12 cellular contexts compared by ENCODE assay signal in genomic region chr11:133228406-133229330, GRCh38.
DNase-seq lines count a peak whose midpoint lies in the region; ATAC-seq, FAIRE-seq and TF ChIP-seq lines count a peak whose summit lies in the region.
"Had no signal": no experiment of that assay in that cellular context is flagged by ENCODE, and none has a peak within 500 bp of the region (broad histone marks: within the 10 kb centered on the region; RNA-seq: fewer than 3 reads in every experiment).

No MANE protein-coding gene starts in this region.

- CTCF ChIA-PET in CD8-positive, alpha-beta T cell (lab: Charles Lee) = no interaction called here

- H3K27ac ChIP-seq in left ventricle myocardium inferior (replicated peaks) = no peak overlapping the region
- H3K27ac ChIP-seq in CD8-positive, alpha-beta T cell (ENCODE audit: low read depth, low read length) = no peak overlapping the region

- H3K27me3 Mint-ChIP-seq in CD8-positive, alpha-beta T cell (ENCODE audit: low read depth) = peaks cover 5% of the 10 kb centered on the region
- H3K27me3 Mint-ChIP-seq in activated naive CD8-positive, alpha-beta T cell treated with anti-CD3 and anti-CD28 coated beads, Interleukin-2, amount 50 U/mL, for 24 hours = peaks cover 3% of the 10 kb centered on the region

- no peaks in the 10 kb centered on the region for H3K4me1 Mint-ChIP-seq in CD8-positive, alpha-beta T cell (ENCODE audit: low read depth)
- no peaks in the 10 kb centered on the region for H3K4me1 Mint-ChIP-seq in activated naive CD8-positive, alpha-beta T cell treated with anti-CD3 and anti-CD28 coated beads, Interleukin-2, amount 50 U/mL, for 24 hours

- no peaks in the 10 kb centered on the region for H3K36me3 Mint-ChIP-seq in CD8-positive, alpha-beta T cell
- H3K36me3 Mint-ChIP-seq in activated naive CD8-positive, alpha-beta T cell treated with anti-CD3 and anti-CD28 coated beads, Interleukin-2, amount 50 U/mL, for 24 hours (ENCODE audit: low read depth) = no peaks in the 10 kb centered on the region

- ATAC-seq in CD8-positive, alpha-beta T cell = no peak
- ATAC-seq in GM19023 (IDR thresholded peaks at IDR 0.05; ENCODE audit: unreplicated experiment) = no peak
- ATAC-seq in activated naive CD8-positive, alpha-beta T cell treated with anti-CD3 and anti-CD28 coated beads, Interleukin-2, amount 50 U/mL, for 24 hours = no peak

- H3K36me3 ChIP-seq in H7 (replicated peaks; ENCODE audit: control insufficient read depth, insufficient read depth, low read length) (no peaks in the 10 kb centered on the region), left ventricle myocardium inferior (no peaks in the 10 kb centered on the region)
- H3K36me3 ChIP-seq in CD8-positive, alpha-beta T cell (ENCODE audit: insufficient read depth, low read length) = no peaks in the 10 kb centered on the region

- H3K9me3 ChIP-seq in left ventricle myocardium inferior (replicated peaks) = peaks cover 7% of the 10 kb centered on the region
- H3K9me3 ChIP-seq in CD8-positive, alpha-beta T cell (ENCODE audit: low read length) = no peaks in the 10 kb centered on the region

- H3K4me3 Mint-ChIP-seq in CD8-positive, alpha-beta T cell = no peak overlapping the region
- no peak overlapping the region for H3K4me3 Mint-ChIP-seq in activated naive CD8-positive, alpha-beta T cell treated with anti-CD3 and anti-CD28 coated beads, Interleukin-2, amount 50 U/mL, for 24 hours

- no peaks in the 10 kb centered on the region for H3K9me3 Mint-ChIP-seq in CD8-positive, alpha-beta T cell
- H3K9me3 Mint-ChIP-seq in activated naive CD8-positive, alpha-beta T cell treated with anti-CD3 and anti-CD28 coated beads, Interleukin-2, amount 50 U/mL, for 24 hours = no peaks in the 10 kb centered on the region

- H3K4me3 ChIP-seq in H7 (ENCODE audit: insufficient read depth, low read depth, low read length) = no peak overlapping the region
- peak overlapping the region; percentile 39 for H3K4me3 ChIP-seq in left ventricle myocardium inferior
- no peak overlapping the region for H3K4me3 ChIP-seq in CD8-positive, alpha-beta T cell (ENCODE audit: low read depth, low read length)

- FAIRE-seq in RCC 7860 (lab: Jason Lieb, UNC) = no peak
- FAIRE-seq: islet of Langerhans had no signal

- no peaks in the 10 kb centered on the region for H3K4me1 ChIP-seq in left ventricle myocardium inferior
- H3K4me1 ChIP-seq in CD8-positive, alpha-beta T cell (ENCODE audit: insufficient read depth, low read length) = no peaks in the 10 kb centered on the region

- no peak overlapping the region for H3K27ac Mint-ChIP-seq in CD8-positive, alpha-beta T cell
- no peak overlapping the region for H3K27ac Mint-ChIP-seq in activated naive CD8-positive, alpha-beta T cell treated with anti-CD3 and anti-CD28 coated beads, Interleukin-2, amount 50 U/mL, for 24 hours

- POLR2A ChIA-PET in CD8-positive, alpha-beta T cell (lab: Charles Lee) = no interaction called here

- DNase-seq in H7 (peak; percentile 80), NCI-H345 (lab: John Stamatoyannopoulos, UW) (peak; percentile 93), left ventricle myocardium inferior (no peak), pons (ENCODE audit: low spot score) (peak; percentile 4), RCC 7860 (ENCODE audit: low spot score) (no peak)
- DNase-seq in CD8-positive, alpha-beta T cell = no peak
- no peak for DNase-seq in activated naive CD8-positive, alpha-beta T cell treated with anti-CD3 and anti-CD28 coated beads, Interleukin-2, amount 50 U/mL, for 24 hours
- DNase-seq: erythroblast; stimulated activated CD4-positive, alpha-beta T cell treated with anti-CD3 and anti-CD28 coated beads, Interleukin-4, amount 100 ng/mL, for 4 hours; T-helper 9 cell had no signal

- intact Hi-C loops in left ventricle myocardium inferior (cut with micrococcal nuclease) = no loop called here
- intact Hi-C loops in CD8-positive, alpha-beta T cell (cut with DNase I, micrococcal nuclease) = no loop called here

- TF ChIP-seq CTCF in left ventricle myocardium inferior (IDR thresholded peaks at IDR 0.05; ENCODE audit: borderline replicate concordance) = no peak
- no peak for TF ChIP-seq CTCF in CD8-positive, alpha-beta T cell (IDR thresholded peaks at IDR 0.05)

- no peaks in the 10 kb centered on the region for H3K27me3 ChIP-seq in H7 (ENCODE audit: control insufficient read depth, insufficient read depth, low read length)
- peaks cover 55% of the 10 kb centered on the region for H3K27me3 ChIP-seq in left ventricle myocardium inferior (ENCODE audit: low read depth)
- no peaks in the 10 kb centered on the region for H3K27me3 ChIP-seq in CD8-positive, alpha-beta T cell (ENCODE audit: insufficient read depth, low read length)

Comparison
In these comparisons a context has a peak if more than half of its experiments do, and no peak if none do; other contexts are left out.
1. DNase-seq: peak in H7 (single experiment), NCI-H345 (single experiment) and pons (single experiment); none in left ventricle myocardium inferior (single experiment), CD8-positive, alpha-beta T cell (0 of 7), activated naive CD8-positive, alpha-beta T cell treated with anti-CD3 and anti-CD28 coated beads, Interleukin-2, amount 50 U/mL, for 24 hours (single experiment) and RCC 7860 (single experiment).